ENCODE assay signal across 8 cellular contexts in genomic region chr6:3176562-3177355, GRCh38. TPM values are rescaled to one million over a fixed set of nuclear protein-coding genes. Genes with fewer than 3 reads are reported as not detected.
A peak's percentile ranks its signal among the peaks of the same experiment; 100 is the strongest.
DNase-seq lines count a peak whose midpoint lies in the region; ATAC-seq, FAIRE-seq and TF ChIP-seq lines count a peak whose summit lies in the region.

No MANE protein-coding gene starts in this region.

- peaks cover 4% of the 10 kb centered on the region for H3K4me1 Mint-ChIP-seq in activated naive CD8-positive, alpha-beta T cell treated with anti-CD3 and anti-CD28 coated beads, Interleukin-2, amount 50 U/mL, for 24 hours

- no peaks in the 10 kb centered on the region for H3K79me1 ChIP-seq in mesenchymal stem cell (replicated peaks; ENCODE audit: low read length, poor library complexity, severe bottlenecking)

- H3K27me3 ChIP-seq in mesenchymal stem cell (ENCODE audit: control insufficient read depth in 1 of 2, insufficient read depth in 1 of 2, low read length in 2 of 2): peaks cover 0 to 10% of the 10 kb centered on the region in 2 experiments

- H3K4me1 ChIP-seq in mesenchymal stem cell (ENCODE audit: control insufficient read depth, insufficient read depth, low read depth, low read length): peaks cover 4% of the 10 kb centered on the region
- peaks cover 0 to 5% of the 10 kb centered on the region in 2 donors for H3K4me1 ChIP-seq in kidney (ENCODE audit: control insufficient read depth in 1 of 2, insufficient read depth in 1 of 2, low read depth in 1 of 2, low read length in 2 of 2)

- H3K36me3 Mint-ChIP-seq in activated naive CD8-positive, alpha-beta T cell treated with anti-CD3 and anti-CD28 coated beads, Interleukin-2, amount 50 U/mL, for 24 hours (ENCODE audit: low read depth): no peaks in the 10 kb centered on the region

- no peak overlapping the region for H3K4me2 ChIP-seq in mesenchymal stem cell (ENCODE audit: low read length, poor library complexity, severe bottlenecking)

- peak overlapping the region in 1 of 2 experiments; percentile 38 for H3K4ac ChIP-seq in mesenchymal stem cell (ENCODE audit: low read depth in 1 of 2, low read length in 2 of 2)

- H3K4me3 Mint-ChIP-seq in activated naive CD8-positive, alpha-beta T cell treated with anti-CD3 and anti-CD28 coated beads, Interleukin-2, amount 50 U/mL, for 24 hours: no peak overlapping the region

- H3K4me3 ChIP-seq in mesenchymal stem cell (ENCODE audit: insufficient read depth in 1 of 2, low read depth in 1 of 2, low read length in 2 of 2) (no peak overlapping the region), kidney (ENCODE audit: low read length in 2 of 2) (no peak overlapping the region)

- ATAC-seq in activated naive CD8-positive, alpha-beta T cell treated with anti-CD3 and anti-CD28 coated beads, Interleukin-2, amount 50 U/mL, for 24 hours: peak; percentile 94

- DNase-seq in EL: peak; percentile 92
- peak; percentile 85 for DNase-seq in NCI-H226
- DNase-seq in activated naive CD8-positive, alpha-beta T cell treated with anti-CD3 and anti-CD28 coated beads, Interleukin-2, amount 50 U/mL, for 24 hours: peak; percentile 28
- peak; percentile 95 for DNase-seq in mesenchymal stem cell
- DNase-seq in OCI-M2 (lab: John Stamatoyannopoulos, UW; ENCODE audit: unreplicated experiment): no peak
- no peak for DNase-seq in kidney
- no peak for DNase-seq in NCI-H446 (lab: John Stamatoyannopoulos, UW)
- DNase-seq in central memory CD4-positive, alpha-beta T cell: no peak

- no peak overlapping the region for H3K27ac ChIP-seq in mesenchymal stem cell (ENCODE audit: low read length, poor library complexity, severe bottlenecking)
- H3K27ac ChIP-seq in kidney (ENCODE audit: low read depth in 2 of 2, low read length in 2 of 2): no peak overlapping the region

- H2BK15ac ChIP-seq in mesenchymal stem cell (ENCODE audit: low read depth, poor library complexity, severe bottlenecking): no peak overlapping the region

- H2BK12ac ChIP-seq in mesenchymal stem cell (ENCODE audit: low read length in 2 of 2): peak overlapping the region in 1 of 2 experiments; percentile 61

- H3K36me3 ChIP-seq in mesenchymal stem cell (ENCODE audit: control insufficient read depth in 1 of 2, insufficient read depth in 2 of 2, low read depth in 1 of 2, low read length in 2 of 2): no peaks in the 10 kb centered on the region
- no peaks in the 10 kb centered on the region for H3K36me3 ChIP-seq in kidney (ENCODE audit: control insufficient read depth in 1 of 2, insufficient read depth in 2 of 2, low read length in 2 of 2)

- no peak overlapping the region for H3K27ac Mint-ChIP-seq in activated naive CD8-positive, alpha-beta T cell treated with anti-CD3 and anti-CD28 coated beads, Interleukin-2, amount 50 U/mL, for 24 hours

- H2AFZ ChIP-seq in mesenchymal stem cell (ENCODE audit: low read depth, low read length): no peak overlapping the region

- intact Hi-C loops in kidney (cut with DNase I): no loop called here

- no peak for TF ChIP-seq CTCF in kidney (IDR thresholded peaks at IDR 0.05; ENCODE audit: borderline replicate concordance, extremely low read depth, insufficient read depth)

- H4K8ac ChIP-seq in mesenchymal stem cell (ENCODE audit: low read length): no peak overlapping the region

- H3K9me3 ChIP-seq in mesenchymal stem cell (ENCODE audit: control insufficient read depth, low read length) (no peaks in the 10 kb centered on the region), kidney (ENCODE audit: control insufficient read depth in 1 of 2, low read length in 2 of 2) (no peaks in the 10 kb centered on the region)

- WGBS in mesenchymal stem cell: 81% methylated on average over 21 of the region's 22 CpGs

- H2BK5ac ChIP-seq in mesenchymal stem cell (ENCODE audit: low read depth, low read length, poor library complexity, severe bottlenecking): no peak overlapping the region

- FAIRE-seq in kidney (lab: Jason Lieb, UNC): no peak

- no peaks in the 10 kb centered on the region for H3K9me3 Mint-ChIP-seq in activated naive CD8-positive, alpha-beta T cell treated with anti-CD3 and anti-CD28 coated beads, Interleukin-2, amount 50 U/mL, for 24 hours

- no peak overlapping the region for H2AK5ac ChIP-seq in mesenchymal stem cell (ENCODE audit: low read length, severe bottlenecking)

- H3K9ac ChIP-seq in mesenchymal stem cell (ENCODE audit: low read length) (no peak overlapping the region), kidney (ENCODE audit: low read length in 2 of 2) (no peak overlapping the region)

- H3K14ac ChIP-seq in mesenchymal stem cell (ENCODE audit: low read length in 2 of 2): no peak overlapping the region

- H3K27me3 Mint-ChIP-seq in activated naive CD8-positive, alpha-beta T cell treated with anti-CD3 and anti-CD28 coated beads, Interleukin-2, amount 50 U/mL, for 24 hours: peaks cover 19% of the 10 kb centered on the region

- H4K91ac ChIP-seq in mesenchymal stem cell (ENCODE audit: low read length): peak overlapping the region; percentile 78

- no peak overlapping the region for H2BK120ac ChIP-seq in mesenchymal stem cell (ENCODE audit: low read depth, low read length)

- no peak overlapping the region for H3K23ac ChIP-seq in mesenchymal stem cell (ENCODE audit: low read length in 2 of 2)

- H3K18ac ChIP-seq in mesenchymal stem cell (ENCODE audit: low read depth in 1 of 2, low read length in 2 of 2): peak overlapping the region; percentile 35 to 77

RNA-seq across cellular contexts. Expression of gene TUBB2A, which starts 19.4 kb away (rescaled TPM):
- polyA plus RNA-seq in mesenchymal stem cell (2013, experiment 1 of 2): 99.8 TPM
- polyA plus RNA-seq in mesenchymal stem cell (2013, experiment 2 of 2): 98.2 TPM
- 49.8 TPM for total RNA-seq in kidney
- 80.9 TPM for polyA plus RNA-seq in kidney (ENCODE audit: insufficient read depth, low read depth, low replicate concordance)

RNA-seq across cellular contexts. Expression of gene TUBB2B, which starts 50.7 kb away (rescaled TPM):
- 24.5 TPM for polyA plus RNA-seq in mesenchymal stem cell (2013, experiment 1 of 2)
- polyA plus RNA-seq in mesenchymal stem cell (2013, experiment 2 of 2): 25.5 TPM
- 34.2 TPM for total RNA-seq in kidney
- 46.1 TPM for polyA plus RNA-seq in kidney (ENCODE audit: insufficient read depth, low read depth, low replicate concordance)

RNA-seq across cellular contexts. Expression of gene BPHL, which starts 58.2 kb away (rescaled TPM):
- polyA plus RNA-seq in mesenchymal stem cell (2013, experiment 1 of 2): 18.2 TPM
- 18.7 TPM for polyA plus RNA-seq in mesenchymal stem cell (2013, experiment 2 of 2)
- total RNA-seq in kidney: 28.9 TPM
- 94.1 TPM for polyA plus RNA-seq in kidney (ENCODE audit: insufficient read depth, low read depth, low replicate concordance)

Comparison
In these comparisons a context has a peak if more than half of its experiments do, and no peak if none do; other contexts are left out.
1. DNase-seq: peak in EL (single experiment), NCI-H226 (single experiment), activated naive CD8-positive, alpha-beta T cell treated with anti-CD3 and anti-CD28 coated beads, Interleukin-2, amount 50 U/mL, for 24 hours (single experiment) and mesenchymal stem cell (single experiment); none in OCI-M2 (single experiment), kidney (single experiment), NCI-H446 (0 of 2) and central memory CD4-positive, alpha-beta T cell (single experiment).